In genomic region chr15:66851226-66852063, GRCh38 we compare ENCODE assay signal across 8 cellular contexts.
DNase-seq lines count a peak whose midpoint lies in the region; ATAC-seq and TF ChIP-seq lines count a peak whose summit lies in the region.

No MANE protein-coding gene starts in this region.

- H3K4me3 ChIP-seq in HFF-Myc (replicated peaks; ENCODE audit: low read depth, low read length): no peak overlapping the region
- H3K4me3 ChIP-seq in cardiac fibroblast (replicated peaks in 1 of 2; ENCODE audit: low read depth in 2 of 2, low read length in 2 of 2): no peak overlapping the region

- intact Hi-C loops in left colon (cut with DNase I, micrococcal nuclease): loop anchor here in 1 of 2 donors (5.0 kb wide), 2 partner anchors 64 to 249 kb away; no protein-coding TSS in a partner anchor

- peak; percentile 93 for ATAC-seq in left colon
- ATAC-seq in GM21825 (IDR thresholded peaks at IDR 0.05; ENCODE audit: unreplicated experiment): no peak

- TF ChIP-seq CTCF in HFF-Myc (IDR thresholded peaks at IDR 0.05; ENCODE audit: low read depth, low read length, missing control alignments) (peak; percentile 93), cardiac fibroblast (IDR thresholded peaks at IDR 0.05; ENCODE audit: low read depth, low read length) (peak; percentile 96)

- DNase-seq in D341Med (ENCODE audit: low spot score) (peak; percentile 95), HFF-Myc (ENCODE audit: extremely low read depth, low read depth) (peak; percentile 45), NCI-H226 (peak; percentile 77), cardiac fibroblast (ENCODE audit: low read depth in 2 of 2) (peak; percentile 84 to 89), left colon (peak; percentile 76 to 87)
- DNase-seq in activated CD4-positive, CD25-positive, alpha-beta regulatory T cell (lab: John Stamatoyannopoulos, UW): peak; percentile 42 to 56 (median 52)
- peak; percentile 43 to 70 (median 64) for DNase-seq in stimulated activated CD4-positive, alpha-beta T cell treated with anti-CD3 and anti-CD28 coated beads, Interleukin-1b, Interleukin-23, amount 100 ng/mL, for 24 hours (ENCODE audit: low read depth in 4 of 4, low spot score in 1 of 4)

Comparison
In these comparisons a context has a peak if more than half of its experiments do, and no peak if none do; other contexts are left out.
1. DNase-seq: peak in every context shown above with its lines; median percentile 95 in D341Med; 86 in cardiac fibroblast; 82 in left colon; 77 in NCI-H226; 64 in stimulated activated CD4-positive, alpha-beta T cell treated with anti-CD3 and anti-CD28 coated beads, Interleukin-1b, Interleukin-23, amount 100 ng/mL, for 24 hours; 52 in activated CD4-positive, CD25-positive, alpha-beta regulatory T cell; 45 in HFF-Myc.